In the genomic region with DNA sequence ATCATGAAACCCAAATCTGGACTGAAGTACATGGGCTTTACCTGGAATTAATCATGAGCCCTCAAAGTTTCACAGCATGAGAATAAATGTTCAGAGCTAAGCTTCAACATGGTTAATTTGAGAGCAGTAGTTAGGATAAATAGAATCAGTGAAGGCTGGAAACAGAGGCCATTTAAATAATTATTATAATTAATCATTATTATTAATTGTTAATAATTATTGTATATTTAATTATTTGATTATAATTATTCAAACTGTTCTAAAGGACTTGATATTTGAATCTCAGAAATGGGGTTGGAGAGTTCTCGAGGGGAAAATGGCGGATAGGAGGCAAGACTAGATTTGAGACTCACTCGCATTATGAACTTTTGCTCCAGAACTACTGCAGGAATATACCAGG, we compare ENCODE assay signal across 9 cellular contexts.
"Had no signal": no experiment of that assay in that cellular context is flagged by ENCODE, and none has a peak within 500 bp of the region (broad histone marks: within the 10 kb centered on the region; RNA-seq: fewer than 3 reads in every experiment).

No MANE protein-coding gene starts in this region.

- H3K36me3 Mint-ChIP-seq: IgD-negative memory B cell had no signal

- H3K27ac ChIP-seq: HL-60, KMS-11 had no signal

- H2AFZ ChIP-seq: GM23338 had no signal

- H3K27me3 Mint-ChIP-seq: IgD-negative memory B cell had no signal

- FAIRE-seq: H54, HepG2 had no signal

- H3K4me3 Mint-ChIP-seq: GM23338, HFFc6, IgD-negative memory B cell had no signal

- H3K9ac ChIP-seq: KMS-11 had no signal

- DNase-seq: HFFc6, KBM-7 had no signal

- H3K9me3 ChIP-seq: HAP-1 had no signal

- H3K4me1 ChIP-seq: HAP-1 had no signal

- H3K9me3 Mint-ChIP-seq: GM23338, HFFc6, IgD-negative memory B cell had no signal

- H3K27ac Mint-ChIP-seq: GM23338, HFFc6, IgD-negative memory B cell had no signal

- H3K4me2 ChIP-seq: GM23338, KMS-11 had no signal

- H3K4me3 ChIP-seq: GM23338, HAP-1 had no signal

- H3K4me1 Mint-ChIP-seq: GM23338 had no signal

- H3K36me3 ChIP-seq: HAP-1 had no signal
